ENCODE assay signal across 29 cellular contexts in the genomic region with DNA sequence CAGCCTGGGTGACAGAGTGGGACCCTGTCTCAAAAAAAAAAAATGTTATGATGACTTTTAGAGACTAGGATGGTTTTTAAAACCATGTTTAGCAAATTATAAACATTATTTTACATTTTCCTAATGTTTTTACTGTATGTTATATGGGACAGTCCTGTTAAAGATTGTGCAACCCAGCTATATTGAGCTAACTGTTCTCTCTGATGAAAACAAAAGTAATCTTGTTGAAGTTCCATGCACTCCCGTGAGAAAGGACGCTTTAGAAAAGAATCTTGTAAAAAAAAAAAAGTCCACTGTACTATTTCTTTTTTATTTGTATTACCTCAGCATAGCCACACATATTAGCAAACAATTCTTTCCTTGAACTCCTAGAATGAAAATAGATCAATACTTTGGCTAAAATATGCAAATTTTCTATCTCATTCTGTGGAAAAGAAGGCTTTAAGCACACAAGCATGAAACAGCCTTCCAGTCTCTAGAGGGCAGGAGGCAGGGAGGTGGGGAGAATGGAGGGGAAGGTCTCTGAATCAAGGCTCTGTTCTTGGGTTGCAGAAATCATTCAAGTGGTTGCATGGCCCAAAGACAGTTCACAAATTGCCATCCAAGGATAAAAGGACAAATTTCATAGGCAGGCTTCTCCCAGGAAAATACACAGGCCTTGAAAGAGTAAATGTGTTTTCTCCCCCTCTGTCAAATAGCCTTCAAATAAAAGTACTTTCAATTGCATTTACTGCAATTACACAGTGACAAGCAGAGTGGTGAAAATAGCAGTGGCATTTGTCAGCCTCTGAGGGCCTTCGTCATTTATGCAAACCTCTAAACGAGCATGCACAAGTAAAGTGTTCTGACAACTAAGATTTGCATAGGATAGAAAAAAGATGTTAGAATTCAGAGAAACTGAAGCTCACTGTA.
DNase-seq lines count a peak whose midpoint lies in the region; ATAC-seq and TF ChIP-seq lines count a peak whose summit lies in the region.
"Had no signal": no experiment of that assay in that cellular context is flagged by ENCODE, and none has a peak within 500 bp of the region (broad histone marks: within the 10 kb centered on the region; RNA-seq: fewer than 3 reads in every experiment).

No MANE protein-coding gene starts in this region.

- no peaks in the 10 kb centered on the region for H3K27me3 Mint-ChIP-seq in chondrocyte (ENCODE audit: low read depth)
- no peaks in the 10 kb centered on the region for H3K27me3 Mint-ChIP-seq in natural killer cell treated with Interleukin-12 subunit alpha and Interleukin-12 subunit beta and Interleukin-15 and Interleukin-18, amount 100 ng/mL, for 72 hours
- H3K27me3 Mint-ChIP-seq: activated CD4-positive, alpha-beta T cell treated with anti-CD3 and anti-CD28 coated beads, Interleukin-2, amount 10 ng/mL, durations not matched to agents 7 days and 5 days; type B pancreatic cell had no signal

- H3K4me3 Mint-ChIP-seq in chondrocyte (ENCODE audit: unreplicated experiment), result no peak overlapping the region
- H3K4me3 Mint-ChIP-seq in natural killer cell treated with Interleukin-12 subunit alpha and Interleukin-12 subunit beta and Interleukin-15 and Interleukin-18, amount 100 ng/mL, for 72 hours, result no peak overlapping the region
- H3K4me3 Mint-ChIP-seq: activated CD4-positive, alpha-beta T cell treated with anti-CD3 and anti-CD28 coated beads, Interleukin-2, amount 10 ng/mL, durations not matched to agents 7 days and 5 days; naive thymus-derived CD4-positive, alpha-beta T cell; stimulated activated naive CD8-positive, alpha-beta T cell treated with anti-CD3 and anti-CD28 coated beads, Interleukin-15, amount 100 ng/mL, for 72 hours; type B pancreatic cell had no signal

- no peak overlapping the region for H3K4me2 ChIP-seq in mesendoderm (ENCODE audit: low read length)

- peaks cover 11% of the 10 kb centered on the region for H3K4me1 Mint-ChIP-seq in chondrocyte (ENCODE audit: low read depth)
- no peaks in the 10 kb centered on the region for H3K4me1 Mint-ChIP-seq in natural killer cell treated with Interleukin-12 subunit alpha and Interleukin-12 subunit beta and Interleukin-15 and Interleukin-18, amount 100 ng/mL, for 72 hours (ENCODE audit: low read depth in 2 of 2)
- H3K4me1 Mint-ChIP-seq: activated CD4-positive, alpha-beta T cell treated with anti-CD3 and anti-CD28 coated beads, Interleukin-2, amount 10 ng/mL, durations not matched to agents 7 days and 5 days; naive thymus-derived CD4-positive, alpha-beta T cell; stimulated activated naive CD8-positive, alpha-beta T cell treated with anti-CD3 and anti-CD28 coated beads, Interleukin-15, amount 100 ng/mL, for 72 hours had no signal

- DNase-seq in cardiac muscle cell (ENCODE audit: low read depth in 1 of 2, low spot score in 1 of 2), result peak; percentile 33 to 46
- no peak for DNase-seq in right atrium auricular region (ENCODE audit: low spot score)
- DNase-seq in chondrocyte (ENCODE audit: low spot score), result no peak
- DNase-seq in mesendoderm, result no peak
- no peak for DNase-seq in SKM-1 treated with dmso at 0.1 percent for 144 hours (lab: John Stamatoyannopoulos, UW; ENCODE audit: unreplicated experiment)
- DNase-seq in natural killer cell treated with Interleukin-12 subunit alpha and Interleukin-12 subunit beta and Interleukin-15 and Interleukin-18, amount 100 ng/mL, for 72 hours (ENCODE audit: low spot score), result no peak
- DNase-seq: activated CD4-positive, alpha-beta T cell treated with anti-CD3 and anti-CD28 coated beads, Interleukin-2, amount 10 ng/mL, durations not matched to agents 7 days and 5 days; activated CD8-positive, alpha-beta memory T cell treated with anti-CD3 and anti-CD28 coated beads, Interleukin-2, amount 50 U/mL, for 48 hours; activated effector memory CD4-positive, alpha-beta T cell treated with Interleukin-2 at 50 U/mL for 16 hours; AML-193; DMS79 treated with DMSO at 0.1 percent for 48 hours; foreskin keratinocyte; HCEC 1CT; naive thymus-derived CD4-positive, alpha-beta T cell; NCI-H1105; NCI-H2107; NCI-H748 treated with DMSO at 0.1 percent for 48 hours; PC-3; SIG-M5; small intestine; stimulated activated CD4-positive, alpha-beta T cell treated with anti-CD3 and anti-CD28 coated beads, Interleukin-4, amount 100 ng/mL, for 4 hours; stimulated activated naive CD8-positive, alpha-beta T cell treated with anti-CD3 and anti-CD28 coated beads, Interleukin-15, amount 100 ng/mL, for 72 hours had no signal

- H3K4me3 ChIP-seq in cardiac muscle cell (no peak overlapping the region), right atrium auricular region (no peak overlapping the region), mesendoderm (ENCODE audit: low read length) (no peak overlapping the region)
- H3K4me3 ChIP-seq: prostate gland had no signal

- H3K36me3 ChIP-seq in cardiac muscle cell, result no peaks in the 10 kb centered on the region
- no peaks in the 10 kb centered on the region for H3K36me3 ChIP-seq in right atrium auricular region
- H3K36me3 ChIP-seq in mesendoderm (ENCODE audit: control insufficient read depth, insufficient read depth, low read length), result no peaks in the 10 kb centered on the region
- H3K36me3 ChIP-seq: prostate gland had no signal

- no peak overlapping the region for H2BK15ac ChIP-seq in mesendoderm (replicated peaks; ENCODE audit: low read depth)

- peaks cover 3% of the 10 kb centered on the region for H3K36me3 Mint-ChIP-seq in chondrocyte (ENCODE audit: low read depth)
- H3K36me3 Mint-ChIP-seq in natural killer cell treated with Interleukin-12 subunit alpha and Interleukin-12 subunit beta and Interleukin-15 and Interleukin-18, amount 100 ng/mL, for 72 hours, result no peaks in the 10 kb centered on the region
- H3K36me3 Mint-ChIP-seq: naive thymus-derived CD4-positive, alpha-beta T cell had no signal

- no peak overlapping the region for H3K56ac ChIP-seq in mesendoderm (ENCODE audit: low read length)

- TF ChIP-seq CTCF in cardiac muscle cell (IDR thresholded peaks at IDR 0.05; ENCODE audit: low read depth, low read length) (no peak), right atrium auricular region (IDR thresholded peaks at IDR 0.05) (no peak), chondrocyte (IDR thresholded peaks at IDR 0.05) (no peak)

- H2BK120ac ChIP-seq in mesendoderm (ENCODE audit: low read depth, low read length), result no peak overlapping the region

- H3K4ac ChIP-seq in mesendoderm (ENCODE audit: low read depth, low read length), result peak overlapping the region; percentile 9

- no peak overlapping the region for H3K9ac ChIP-seq in mesendoderm (ENCODE audit: low read length)

- H3K79me1 ChIP-seq in mesendoderm (ENCODE audit: low read length), result no peaks in the 10 kb centered on the region

- H2AK5ac ChIP-seq in mesendoderm (ENCODE audit: low read length), result no peak overlapping the region

- no peak overlapping the region for H4K5ac ChIP-seq in mesendoderm (ENCODE audit: low read length)

- no peaks in the 10 kb centered on the region for H3K9me3 Mint-ChIP-seq in chondrocyte (ENCODE audit: low read depth)
- no peaks in the 10 kb centered on the region for H3K9me3 Mint-ChIP-seq in natural killer cell treated with Interleukin-12 subunit alpha and Interleukin-12 subunit beta and Interleukin-15 and Interleukin-18, amount 100 ng/mL, for 72 hours
- H3K9me3 Mint-ChIP-seq: activated CD4-positive, alpha-beta T cell treated with anti-CD3 and anti-CD28 coated beads, Interleukin-2, amount 10 ng/mL, durations not matched to agents 7 days and 5 days; stimulated activated naive CD8-positive, alpha-beta T cell treated with anti-CD3 and anti-CD28 coated beads, Interleukin-15, amount 100 ng/mL, for 72 hours had no signal

- ATAC-seq in HG03135 (IDR thresholded peaks at IDR 0.05; ENCODE audit: unreplicated experiment) (no peak), GM21360 (IDR thresholded peaks at IDR 0.05; ENCODE audit: unreplicated experiment) (no peak)
- no peak for ATAC-seq in natural killer cell treated with Interleukin-12 subunit alpha and Interleukin-12 subunit beta and Interleukin-15 and Interleukin-18, amount 100 ng/mL, for 72 hours
- ATAC-seq: foreskin keratinocyte; naive thymus-derived CD4-positive, alpha-beta T cell; PC-3; stimulated activated naive CD8-positive, alpha-beta T cell treated with anti-CD3 and anti-CD28 coated beads, Interleukin-15, amount 100 ng/mL, for 72 hours had no signal

- H3K79me2 ChIP-seq in mesendoderm (ENCODE audit: control insufficient read depth, insufficient read depth, low read length), result no peaks in the 10 kb centered on the region

- no peaks in the 10 kb centered on the region for H3K27me3 ChIP-seq in cardiac muscle cell
- no peaks in the 10 kb centered on the region for H3K27me3 ChIP-seq in right atrium auricular region
- no peaks in the 10 kb centered on the region for H3K27me3 ChIP-seq in mesendoderm (ENCODE audit: insufficient read depth, low read length, poor library complexity)
- H3K27me3 ChIP-seq: foreskin keratinocyte had no signal

- H3K27ac Mint-ChIP-seq in chondrocyte (ENCODE audit: unreplicated experiment), result peak overlapping the region; percentile 49
- H3K27ac Mint-ChIP-seq in natural killer cell treated with Interleukin-12 subunit alpha and Interleukin-12 subunit beta and Interleukin-15 and Interleukin-18, amount 100 ng/mL, for 72 hours, result no peak overlapping the region
- H3K27ac Mint-ChIP-seq: activated CD4-positive, alpha-beta T cell treated with anti-CD3 and anti-CD28 coated beads, Interleukin-2, amount 10 ng/mL, durations not matched to agents 7 days and 5 days; naive thymus-derived CD4-positive, alpha-beta T cell; stimulated activated naive CD8-positive, alpha-beta T cell treated with anti-CD3 and anti-CD28 coated beads, Interleukin-15, amount 100 ng/mL, for 72 hours; type B pancreatic cell had no signal

- no peak overlapping the region for H3K23ac ChIP-seq in mesendoderm (ENCODE audit: low read length)

- no peak overlapping the region for H3K18ac ChIP-seq in mesendoderm (ENCODE audit: low read length)

- no peak overlapping the region for H4K8ac ChIP-seq in mesendoderm (ENCODE audit: low read depth, low read length)

- WGBS in mesendoderm (ENCODE audit: extremely low coverage, insufficient coverage, low lambda C conversion rate), result no CpG with 5 or more reads among the region's 4 CpGs

- H3K4me1 ChIP-seq in cardiac muscle cell (ENCODE audit: low read depth) (peaks cover 44% of the 10 kb centered on the region), right atrium auricular region (no peaks in the 10 kb centered on the region), mesendoderm (ENCODE audit: control insufficient read depth, low read depth, low read length) (peaks cover 7% of the 10 kb centered on the region)
- H3K4me1 ChIP-seq: foreskin keratinocyte, prostate gland had no signal

- H3K27ac ChIP-seq in cardiac muscle cell (peak overlapping the region; percentile 70), right atrium auricular region (no peak overlapping the region), mesendoderm (ENCODE audit: low read depth, low read length) (no peak overlapping the region)
- H3K27ac ChIP-seq: 22Rv1, epithelial cell of prostate, foreskin keratinocyte, prostate gland, VCaP had no signal

- H2BK5ac ChIP-seq in mesendoderm (ENCODE audit: low read length), result no peak overlapping the region

- no peaks in the 10 kb centered on the region for H3K9me3 ChIP-seq in cardiac muscle cell (ENCODE audit: low read depth)
- H3K9me3 ChIP-seq in right atrium auricular region, result no peaks in the 10 kb centered on the region
- H3K9me3 ChIP-seq: prostate gland had no signal

Comparison
In these comparisons a context has a peak if more than half of its experiments do, and no peak if none do; other contexts are left out.
1. DNase-seq: peak in cardiac muscle cell (2 of 2); none in right atrium auricular region (single experiment), chondrocyte (single experiment), mesendoderm (single experiment), SKM-1 treated with dmso at 0.1 percent for 144 hours (single experiment) and natural killer cell treated with Interleukin-12 subunit alpha and Interleukin-12 subunit beta and Interleukin-15 and Interleukin-18, amount 100 ng/mL, for 72 hours (single experiment).